ENCODE assay signal across 28 cellular contexts in genomic region chr9:37178742-37179141, GRCh38.
"Had no signal": no experiment of that assay in that cellular context is flagged by ENCODE, and none has a peak within 500 bp of the region (broad histone marks: within the 10 kb centered on the region; RNA-seq: fewer than 3 reads in every experiment).

No MANE protein-coding gene starts in this region.

- H3K4me1 ChIP-seq: ascending aorta had no signal

- H3K4me3 ChIP-seq: ascending aorta, cardiac muscle cell, PC-9 had no signal

- ATAC-seq: activated CD8-positive, alpha-beta T cell treated with anti-CD3 and anti-CD28 coated beads for 36 hours; activated T-cell treated with anti-CD3 and anti-CD28 coated beads, Interleukin-2, amount 50 U/mL, for 72 hours; activated T-helper 17 cell treated with anti-CD3 and anti-CD28 coated beads, Interleukin-2, amount 50 U/mL, for 72 hours had no signal

- H2AFZ ChIP-seq: PC-9 had no signal

- FAIRE-seq: RCC 7860 had no signal

- DNase-seq: activated CD4-positive, alpha-beta T cell treated with anti-CD3 and anti-CD28 coated beads, Interleukin-2, amount 10 ng/mL, durations not matched to agents 24 days and 14 days; activated CD4-positive, alpha-beta T cell treated with anti-CD3 and anti-CD28 coated beads, Interleukin-2, amount 50 U/mL, for 4 hours; activated CD8-positive, alpha-beta T cell treated with anti-CD3 and anti-CD28 coated beads for 36 hours; activated gamma-delta T cell; activated naive CD4-positive, alpha-beta T cell treated with Interleukin-2 at 50 U/mL for 16 hours; activated naive CD8-positive, alpha-beta T cell treated with anti-CD3 and anti-CD28 coated beads, Interleukin-2, amount 10 ng/mL, durations not matched to agents 7 days and 5 days; activated T-cell treated with anti-CD3 and anti-CD28 coated beads, Interleukin-2, amount 50 U/mL, for 1 hour; activated T-cell treated with anti-CD3 and anti-CD28 coated beads, Interleukin-2, amount 50 U/mL, for 72 hours; amygdala; NCI-H1105; NCI-H1436 treated with DMSO at 0.1 percent for 48 hours; NCI-H1694 treated with DMSO at 0.1 percent for 48 hours; NCI-H2029; NCI-H2107; NCI-H2171; NCI-H2227 treated with DMSO at 0.1 percent for 48 hours; NCI-H446; NCI-H510A treated with DMSO at 0.1 percent for 48 hours; NCI-H748 treated with DMSO at 0.1 percent for 48 hours; NK-92 treated with Interleukin-12 subunit alpha and Interleukin-12 subunit beta, amount 100 ng/mL, for 24 hours; PC-9; Right ventricle myocardium superior; T1000; WERI-Rb-1 had no signal

- H3K27ac ChIP-seq: ascending aorta, cardiac muscle cell, PC-9, WERI-Rb-1 had no signal

- H3K36me3 ChIP-seq: ascending aorta, cardiac muscle cell, WERI-Rb-1 had no signal

- H3K4me2 ChIP-seq: PC-9 had no signal

- H3K9me3 ChIP-seq: ascending aorta had no signal

- H3K27me3 ChIP-seq: ascending aorta, cardiac muscle cell had no signal
